Comparison of ENCODE assay signal across 8 cellular contexts in the genomic region with DNA sequence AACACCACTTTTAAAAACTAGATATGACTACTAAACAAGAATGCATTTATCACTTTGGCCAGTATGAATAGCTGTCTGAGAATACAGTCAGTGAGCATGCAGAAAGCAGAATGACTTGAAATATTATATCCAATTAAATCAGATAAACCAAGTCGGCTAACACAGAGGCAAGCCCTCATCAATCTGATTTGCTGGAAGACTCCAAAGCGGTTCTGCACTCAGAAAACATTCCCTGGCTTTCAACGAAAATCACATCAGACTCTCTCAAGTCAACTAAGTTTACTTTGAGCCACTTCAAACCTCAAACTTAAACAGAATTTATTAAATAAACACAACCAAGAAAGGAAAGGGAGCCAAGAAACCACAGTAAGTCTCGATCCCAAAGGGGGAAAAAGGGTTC. TPM values are rescaled to one million over a fixed set of nuclear protein-coding genes. Genes with fewer than 3 reads are reported as not detected.
DNase-seq lines count a peak whose midpoint lies in the region; ATAC-seq, FAIRE-seq and TF ChIP-seq lines count a peak whose summit lies in the region.

No MANE protein-coding gene starts in this region.

- ATAC-seq in A549 (peak in 1 of 2 experiments; percentile 4; a peak in 3 of 6 replicates), body of pancreas (no peak), HG03469 (IDR thresholded peaks at IDR 0.05; ENCODE audit: unreplicated experiment) (no peak), HG03378 (IDR thresholded peaks at IDR 0.05; ENCODE audit: unreplicated experiment) (no peak)
- no peak for ATAC-seq in stimulated activated effector memory CD8-positive, alpha-beta T cell treated with anti-CD3 and anti-CD28 coated beads, Interleukin-12 subunit alpha, Interleukin-12 subunit beta, amount 100 ng/mL, for 72 hours

- H3K9me3 ChIP-seq in A549 (no peaks in the 10 kb centered on the region), HEK293 (ENCODE audit: control insufficient read depth, insufficient read depth, low read depth, low read length) (no peaks in the 10 kb centered on the region), body of pancreas (no peaks in the 10 kb centered on the region)

- H3K36me3 ChIP-seq in HEK293 (ENCODE audit: control insufficient read depth in 2 of 2, insufficient read depth in 1 of 2, low read length in 2 of 2) (no peaks in the 10 kb centered on the region), body of pancreas (replicated peaks in 1 of 2; ENCODE audit: insufficient read depth in 1 of 2, low read depth in 2 of 2) (no peaks in the 10 kb centered on the region)

- DNase-seq in A549 (ENCODE audit: low read depth in 1 of 2, low spot score in 1 of 2), result no peak
- DNase-seq in body of pancreas, result no peak
- peak; percentile 40 to 52 for DNase-seq in lung microvascular endothelial cell (ENCODE audit: low read depth in 2 of 2)
- no peak for DNase-seq in stimulated activated effector memory CD8-positive, alpha-beta T cell treated with anti-CD3 and anti-CD28 coated beads, Interleukin-12 subunit alpha, Interleukin-12 subunit beta, amount 100 ng/mL, for 72 hours (ENCODE audit: low spot score in 2 of 2)
- DNase-seq in NCI-H2029 (lab: John Stamatoyannopoulos, UW), result no peak

- H3K36me3 Mint-ChIP-seq in stimulated activated effector memory CD8-positive, alpha-beta T cell treated with anti-CD3 and anti-CD28 coated beads, Interleukin-12 subunit alpha, Interleukin-12 subunit beta, amount 100 ng/mL, for 72 hours, result no peaks in the 10 kb centered on the region

- peak overlapping the region; percentile 67 for H3K4me2 ChIP-seq in A549

- H3K9me3 Mint-ChIP-seq in stimulated activated effector memory CD8-positive, alpha-beta T cell treated with anti-CD3 and anti-CD28 coated beads, Interleukin-12 subunit alpha, Interleukin-12 subunit beta, amount 100 ng/mL, for 72 hours, result no peaks in the 10 kb centered on the region

- H3K4me3 ChIP-seq in A549, result peak overlapping the region; percentile 89
- H3K4me3 ChIP-seq in HEK293 (ENCODE audit: low read depth, low read length), result peak overlapping the region; percentile 95
- H3K4me3 ChIP-seq in body of pancreas, result peak overlapping the region; percentile 63 to 96

- CTCF ChIA-PET in A549 (lab: Yijun Ruan, JAX), result interaction anchor here (0.7 to 5.6 kb wide), 6 partner anchors 16 to 255 kb away, joined by 3 to 41 read pairs (median 19); no protein-coding TSS in a partner anchor
- CTCF ChIA-PET in HEK293 (lab: Yijun Ruan, JAX), result interaction anchor here (0.6 to 3.9 kb wide), 8 partner anchors 96 to 256 kb away, joined by 3 to 28 read pairs (median 4); no protein-coding TSS in a partner anchor

- no peak for TF ChIP-seq EP300 in A549 (IDR thresholded peaks at IDR 0.05)

- H3K27ac Mint-ChIP-seq in stimulated activated effector memory CD8-positive, alpha-beta T cell treated with anti-CD3 and anti-CD28 coated beads, Interleukin-12 subunit alpha, Interleukin-12 subunit beta, amount 100 ng/mL, for 72 hours, result no peak overlapping the region

- WGBS in A549 (ENCODE audit: missing lambda C conversion rate), result 2% methylated on average over 4 of the region's 4 CpGs
- 0 to 1% methylated on average over 4 of the region's 4 CpGs for WGBS in body of pancreas, 2 donors

- TF ChIP-seq POLR2A in A549 (IDR thresholded peaks at IDR 0.05; ENCODE audit: low read length) (no peak), body of pancreas (IDR thresholded peaks at IDR 0.05) (no peak)

- no peak for TF ChIP-seq RAD21 in A549 (conservative IDR thresholded peaks at IDR 0.05 in 1 of 2, IDR thresholded peaks at IDR 0.05 in 1 of 2)

- no peak overlapping the region for H3K4me3 Mint-ChIP-seq in stimulated activated effector memory CD8-positive, alpha-beta T cell treated with anti-CD3 and anti-CD28 coated beads, Interleukin-12 subunit alpha, Interleukin-12 subunit beta, amount 100 ng/mL, for 72 hours

- no peak for FAIRE-seq in A549 (lab: Jason Lieb, UNC)

- no peaks in the 10 kb centered on the region for H3K27me3 ChIP-seq in body of pancreas

- H3K4me1 ChIP-seq in A549 (peaks cover 41% of the 10 kb centered on the region), HEK293 (ENCODE audit: control insufficient read depth, insufficient read depth, low read length) (peaks cover 35% of the 10 kb centered on the region), body of pancreas (peaks cover 46% of the 10 kb centered on the region)

- H3K4me1 Mint-ChIP-seq in stimulated activated effector memory CD8-positive, alpha-beta T cell treated with anti-CD3 and anti-CD28 coated beads, Interleukin-12 subunit alpha, Interleukin-12 subunit beta, amount 100 ng/mL, for 72 hours, result peaks cover 5% of the 10 kb centered on the region

- peak overlapping the region; percentile 89 to 95 for H3K27ac ChIP-seq in A549
- peak overlapping the region; percentile 91; the same call in 1 of the 2 replicates for H3K27ac ChIP-seq in HEK293 (ENCODE audit: extremely low read depth, low read depth, low read length)
- peak overlapping the region; percentile 91 to 99 (median 94) for H3K27ac ChIP-seq in body of pancreas

- POLR2A ChIA-PET in A549 (lab: Yijun Ruan, JAX), result no interaction called here
- POLR2A ChIA-PET in HEK293 (lab: Yijun Ruan, JAX), result interaction anchor here (0.6 to 1.0 kb wide), 2 partner anchors 17 to 255 kb away, joined by 3 read pairs; no protein-coding TSS in a partner anchor

- TF ChIP-seq CTCF in A549 (IDR thresholded peaks at IDR 0.05), result no peak
- no peak for TF ChIP-seq CTCF in HEK293 (tag by site-specific recombination; IDR thresholded peaks at IDR 0.05)
- TF ChIP-seq CTCF in body of pancreas (IDR thresholded peaks at IDR 0.05), result no peak

- intact Hi-C loops in body of pancreas (cut with DNase I), result no loop called here

TF ChIP-seq in A549, 52 proteins besides CTCF, POLR2A, EP300 and RAD21 (continues in another document):
- TF ChIP-seq CBX2 (IDR thresholded peaks at IDR 0.05; ENCODE audit: borderline replicate concordance, low read depth), result no peak
- no peak for TF ChIP-seq MAFK (IDR thresholded peaks at IDR 0.05; ENCODE audit: partially characterized antibody)
- no peak for TF ChIP-seq POLR2AphosphoS2 (conservative IDR thresholded peaks at IDR 0.05; ENCODE audit: low read length)
- TF ChIP-seq USF2 (IDR thresholded peaks at IDR 0.05), result no peak
- no peak for TF ChIP-seq ZNF302 (CRISPR knock-in tag; IDR thresholded peaks at IDR 0.05)
- no peak for TF ChIP-seq CBX8 (IDR thresholded peaks at IDR 0.05)
- no peak for TF ChIP-seq TFCP2L1 (CRISPR knock-in tag; IDR thresholded peaks at IDR 0.05)
- no peak for TF ChIP-seq GATA3 (IDR thresholded peaks at IDR 0.05; ENCODE audit: borderline replicate concordance)
- TF ChIP-seq SMC3 (IDR thresholded peaks at IDR 0.05), result no peak
- no peak for TF ChIP-seq CHD2 (IDR thresholded peaks at IDR 0.05; ENCODE audit: low read length, partially characterized antibody)
- TF ChIP-seq KDM5A (IDR thresholded peaks at IDR 0.05), result no peak
- TF ChIP-seq BHLHE40 (IDR thresholded peaks at IDR 0.05; ENCODE audit: low read depth, low read length), result no peak
- TF ChIP-seq JUNB (IDR thresholded peaks at IDR 0.05), result no peak
- TF ChIP-seq, protein P1, sequence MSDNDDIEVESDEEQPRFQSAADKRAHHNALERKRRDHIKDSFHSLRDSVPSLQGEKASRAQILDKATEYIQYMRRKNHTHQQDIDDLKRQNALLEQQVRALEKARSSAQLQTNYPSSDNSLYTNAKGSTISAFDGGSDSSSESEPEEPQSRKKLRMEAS (IDR thresholded peaks at IDR 0.05), result no peak; the same call in 1 of the 2 replicates

TF ChIP-seq in HEK293, 187 proteins besides CTCF, POLR2A, EP300 and RAD21 (continues in another document):
- TF ChIP-seq ZNF335 (tag by site-specific recombination; conservative IDR thresholded peaks at IDR 0.05) (peak; percentile 72), TCF7L2 (IDR thresholded peaks at IDR 0.05; ENCODE audit: borderline replicate concordance, low read depth, low read length) (no peak), ZNF600 (tag by site-specific recombination; IDR thresholded peaks at IDR 0.05) (peak; percentile 65), ZNF266 (tag by site-specific recombination; IDR thresholded peaks at IDR 0.05; ENCODE audit: low read depth) (no peak), ZNF175 (tag by site-specific recombination; IDR thresholded peaks at IDR 0.05) (no peak)
- TF ChIP-seq, protein P2, sequence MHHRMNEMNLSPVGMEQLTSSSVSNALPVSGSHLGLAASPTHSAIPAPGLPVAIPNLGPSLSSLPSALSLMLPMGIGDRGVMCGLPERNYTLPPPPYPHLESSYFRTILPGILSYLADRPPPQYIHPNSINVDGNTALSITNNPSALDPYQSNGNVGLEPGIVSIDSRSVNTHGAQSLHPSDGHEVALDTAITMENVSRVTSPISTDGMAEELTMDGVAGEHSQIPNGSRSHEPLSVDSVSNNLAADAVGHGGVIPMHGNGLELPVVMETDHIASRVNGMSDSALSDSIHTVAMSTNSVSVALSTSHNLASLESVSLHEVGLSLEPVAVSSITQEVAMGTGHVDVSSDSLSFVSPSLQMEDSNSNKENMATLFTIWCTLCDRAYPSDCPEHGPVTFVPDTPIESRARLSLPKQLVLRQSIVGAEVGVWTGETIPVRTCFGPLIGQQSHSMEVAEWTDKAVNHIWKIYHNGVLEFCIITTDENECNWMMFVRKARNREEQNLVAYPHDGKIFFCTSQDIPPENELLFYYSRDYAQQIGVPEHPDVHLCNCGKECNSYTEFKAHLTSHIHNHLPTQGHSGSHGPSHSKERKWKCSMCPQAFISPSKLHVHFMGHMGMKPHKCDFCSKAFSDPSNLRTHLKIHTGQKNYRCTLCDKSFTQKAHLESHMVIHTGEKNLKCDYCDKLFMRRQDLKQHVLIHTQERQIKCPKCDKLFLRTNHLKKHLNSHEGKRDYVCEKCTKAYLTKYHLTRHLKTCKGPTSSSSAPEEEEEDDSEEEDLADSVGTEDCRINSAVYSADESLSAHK (tag by site-specific recombination; IDR thresholded peaks at IDR 0.05), result 0 out of 2 replicates have a peak, but pooled peaks have one; percentile 35

RNA-seq across cellular contexts. Expression of gene MYO10, which starts 1.4 kb away (rescaled TPM):
- polyA plus RNA-seq in A549 (2011; rRNA removed) (68.0 and 132 TPM in 2 replicates), A549 (2017; fragmentation: RNase III; extraction: RNeasy Plus Mini Kit Qiagen cat#74134 plus additional on column Dnase treatment) (68.5 to 71.5 TPM (median 68.9 TPM) in 3 replicates)
- polyA plus RNA-seq in A549 (2012; cell fraction: cytosol; rRNA removed), result 28.5 and 36.3 TPM in 2 replicates
- 35.8 and 50.4 TPM in 2 replicates for polyA plus RNA-seq in A549 (2012; cell fraction: nucleus; rRNA removed)
- polyA minus RNA-seq in A549 (2011; rRNA and poly(A)+ RNA removed), result 236 and 309 TPM in 2 replicates
- total RNA-seq in body of pancreas (100 to 1,000 TPM in 1 of 2 donors, 10 to 100 TPM in 1; 35.8 to 162 TPM), lung microvascular endothelial cell (55.8 and 59.5 TPM in 2 replicates)

Comparison
In these comparisons a context has a peak if more than half of its experiments do, and no peak if none do; other contexts are left out.
1. DNase-seq: peak in lung microvascular endothelial cell (2 of 2); none in A549 (0 of 2), body of pancreas (0 of 4), stimulated activated effector memory CD8-positive, alpha-beta T cell treated with anti-CD3 and anti-CD28 coated beads, Interleukin-12 subunit alpha, Interleukin-12 subunit beta, amount 100 ng/mL, for 72 hours (0 of 2) and NCI-H2029 (single experiment).
2. Peak in every context shown above with its lines, with median percentiles within 50 percentile points of each other: H3K27ac ChIP-seq and H3K4me3 ChIP-seq.